8 cellular contexts compared by ENCODE assay signal in genomic region chr3:31533169-31533870, GRCh38.
DNase-seq lines count a peak whose midpoint lies in the region; ATAC-seq, FAIRE-seq and TF ChIP-seq lines count a peak whose summit lies in the region.

No MANE protein-coding gene starts in this region.

- H3K4me3 ChIP-seq in iPS-18a (ENCODE audit: low read length) (peak overlapping the region; percentile 80), skin epidermis (peak overlapping the region; percentile 63 to 98 (median 84))

- no peaks in the 10 kb centered on the region for H3K9me3 ChIP-seq in iPS-18a (ENCODE audit: control insufficient read depth, low read depth, low read length)

- peaks cover 30% of the 10 kb centered on the region for H3K4me1 ChIP-seq in iPS-18a (ENCODE audit: control insufficient read depth, low read depth, low read length)

- DNase-seq in 8988T (peak; percentile 45), T-helper 1 cell (peak; percentile 29 to 63 (median 56)), astrocyte of the hippocampus (ENCODE audit: low read depth, low spot score) (peak; percentile 67), D721Med (ENCODE audit: insufficient read length, low spot score) (no peak)

- no peak for FAIRE-seq in D721Med (lab: Jason Lieb, UNC)

- TF ChIP-seq CTCF in D721Med (IDR thresholded peaks at IDR 0.05; ENCODE audit: insufficient read depth, missing control alignments): no peak

- ATAC-seq in GM18870 (IDR thresholded peaks at IDR 0.05; ENCODE audit: unreplicated experiment) (peak; percentile 1), HG03159 (IDR thresholded peaks at IDR 0.05; ENCODE audit: unreplicated experiment) (peak; percentile 2)

- H3K27ac ChIP-seq in iPS-18a (ENCODE audit: low read length) (no peak overlapping the region), skin epidermis (peak overlapping the region; percentile 77 to 100 (median 96))

- H3K36me3 ChIP-seq in iPS-18a (ENCODE audit: control insufficient read depth, low read depth, low read length): no peaks in the 10 kb centered on the region

- no peaks in the 10 kb centered on the region for H3K27me3 ChIP-seq in iPS-18a (ENCODE audit: control insufficient read depth, insufficient read depth, low read length)

- peak overlapping the region; percentile 85 for H3K9ac ChIP-seq in iPS-18a (ENCODE audit: low read length)
